33 cellular contexts compared by ENCODE assay signal in genomic region chr1:19536519-19536918, GRCh38. TPM values are rescaled to one million over a fixed set of nuclear protein-coding genes. Genes with fewer than 3 reads are reported as not detected.
DNase-seq lines count a peak whose midpoint lies in the region; ATAC-seq, FAIRE-seq and TF ChIP-seq lines count a peak whose summit lies in the region.
"Had no signal": no experiment of that assay in that cellular context is flagged by ENCODE, and none has a peak within 500 bp of the region (broad histone marks: within the 10 kb centered on the region; RNA-seq: fewer than 3 reads in every experiment).

No MANE protein-coding gene starts in this region.

- ATAC-seq in HepG2 (no peak), right lobe of liver (no peak), K562 (no peak), HG03460 (IDR thresholded peaks at IDR 0.05; ENCODE audit: unreplicated experiment) (no peak)
- ATAC-seq: A549; CD8-positive, alpha-beta T cell had no signal

- POLR2A ChIA-PET in HepG2 (lab: Yijun Ruan, JAX) = no interaction called here
- POLR2A ChIA-PET in K562 (lab: Yijun Ruan, JAX) = no interaction called here

- H2AFZ ChIP-seq in HepG2 (ENCODE audit: low read length) (no peak overlapping the region), K562 (ENCODE audit: low read depth, low read length) (no peak overlapping the region)

- no peaks in the 10 kb centered on the region for H3K27me3 ChIP-seq in HepG2 (ENCODE audit: control insufficient read depth in 1 of 2, insufficient read depth in 2 of 2, low read length in 2 of 2)
- no peaks in the 10 kb centered on the region for H3K27me3 ChIP-seq in right lobe of liver
- no peaks in the 10 kb centered on the region for H3K27me3 ChIP-seq in K562 (ENCODE audit: control insufficient read depth in 2 of 2, insufficient read depth in 2 of 2, low read length in 2 of 2)
- H3K27me3 ChIP-seq: BE2C; BLaER1; BLaER1 treated with 17β-estradiol and CSF1 and Interleukin-3, amounts not matched to agents 10 nM and 100 nM had no signal

- FAIRE-seq in HepG2 (lab: Jason Lieb, UNC) (no peak), K562 (lab: Jason Lieb, UNC) (no peak), endometrium (lab: Jason Lieb, UNC) (peak; percentile 15)
- FAIRE-seq: A204.1, A549, D721Med had no signal

- CTCF ChIA-PET in HepG2 (lab: Yijun Ruan, JAX; ENCODE audit: low intra/inter-chr PET ratio, low total read pairs) = no interaction called here
- CTCF ChIA-PET in K562 (lab: Yijun Ruan, JAX; ENCODE audit: low intra/inter-chr PET ratio) = no interaction called here

- H3K79me2 ChIP-seq in HepG2 (ENCODE audit: insufficient read depth, low read length) (no peaks in the 10 kb centered on the region), K562 (ENCODE audit: control insufficient read depth, insufficient read depth, low read length) (no peaks in the 10 kb centered on the region)

- TF ChIP-seq EP300 in HepG2 (IDR thresholded peaks at IDR 0.05; ENCODE audit: low read depth in 2 of 2, low read length in 2 of 2) (no peak), HepG2 (CRISPR knock-in tag; IDR thresholded peaks at IDR 0.05; ENCODE audit: borderline replicate concordance) (no peak), K562 (IDR thresholded peaks at IDR 0.05; ENCODE audit: low read length) (no peak)

- H3K4me2 ChIP-seq in HepG2 (ENCODE audit: low read depth, low read length) (no peak overlapping the region), K562 (ENCODE audit: insufficient read depth, low read length) (no peak overlapping the region)
- H3K4me2 ChIP-seq: A549; BLaER1; BLaER1 treated with 17β-estradiol and CSF1 and Interleukin-3, amounts not matched to agents 10 nM and 100 nM had no signal

- no peak for TF ChIP-seq POLR2A in HepG2 (IDR thresholded peaks at IDR 0.05; ENCODE audit: insufficient read depth in 1 of 2, low read depth in 2 of 2, low read length in 2 of 2)
- no peak for TF ChIP-seq POLR2A in right lobe of liver (IDR thresholded peaks at IDR 0.05)
- TF ChIP-seq POLR2A in K562 (conservative IDR thresholded peaks at IDR 0.05) = no peak

- WGBS in HepG2 (ENCODE audit: low lambda C conversion rate) = 80% methylated on average over 6 of the region's 6 CpGs
- 88% methylated on average over 6 of the region's 6 CpGs for WGBS in right lobe of liver (ENCODE audit: insufficient coverage, low coverage, low lambda C conversion rate, missing lambda C conversion rate)
- WGBS in K562 (ENCODE audit: insufficient coverage, low coverage, missing lambda C conversion rate) = 25% methylated on average over 6 of the region's 6 CpGs

- no peaks in the 10 kb centered on the region for H3K36me3 ChIP-seq in HepG2 (replicated peaks in 1 of 2; ENCODE audit: control insufficient read depth in 1 of 2, insufficient read depth in 2 of 2, low read length in 2 of 2)
- H3K36me3 ChIP-seq in right lobe of liver = no peaks in the 10 kb centered on the region
- H3K36me3 ChIP-seq in K562 (ENCODE audit: control insufficient read depth, insufficient read depth, low read length) = no peaks in the 10 kb centered on the region
- H3K36me3 ChIP-seq: BE2C; BLaER1; BLaER1 treated with 17β-estradiol and CSF1 and Interleukin-3, amounts not matched to agents 10 nM and 100 nM had no signal

- peaks cover 9% of the 10 kb centered on the region; the same call in 1 of the 2 replicates for H3K9me3 ChIP-seq in HepG2 (ENCODE audit: low read length)
- H3K9me3 ChIP-seq in right lobe of liver = no peaks in the 10 kb centered on the region
- peaks cover 5% of the 10 kb centered on the region for H3K9me3 ChIP-seq in K562 (replicated peaks; ENCODE audit: control insufficient read depth, insufficient read depth, low read depth, low read length)
- H3K9me3 ChIP-seq: BE2C, Caco-2 had no signal

- H3K4me3 ChIP-seq in HepG2 (replicated peaks in 1 of 3; ENCODE audit: insufficient read depth in 1 of 3, low read depth in 2 of 3, low read length in 3 of 3) (no peak overlapping the region), right lobe of liver (no peak overlapping the region), K562 (no peak overlapping the region)
- H3K4me3 ChIP-seq: A549; BLaER1; BLaER1 treated with 17β-estradiol and CSF1 and Interleukin-3, amounts not matched to agents 10 nM and 100 nM had no signal

- TF ChIP-seq RAD21 in HepG2 (CRISPR knock-in tag; IDR thresholded peaks at IDR 0.05) (no peak), K562 (CRISPR knock-in tag; conservative IDR thresholded peaks at IDR 0.05 in 1 of 2, IDR thresholded peaks at IDR 0.05 in 1 of 2) (no peak)

- H4K20me1 ChIP-seq in HepG2 (ENCODE audit: insufficient read depth, low read length) (no peaks in the 10 kb centered on the region), K562 (replicated peaks; ENCODE audit: control insufficient read depth, insufficient read depth, low read length) (no peaks in the 10 kb centered on the region)
- H4K20me1 ChIP-seq: BLaER1; BLaER1 treated with 17β-estradiol and CSF1 and Interleukin-3, amounts not matched to agents 10 nM and 100 nM had no signal

- no peak overlapping the region for H3K9ac ChIP-seq in HepG2 (ENCODE audit: insufficient read depth, low read depth, low read length)
- no peak overlapping the region for H3K9ac ChIP-seq in K562 (ENCODE audit: insufficient read depth in 1 of 2, low read depth in 2 of 2, low read length in 2 of 2)
- H3K9ac ChIP-seq: BLaER1; BLaER1 treated with 17β-estradiol and CSF1 and Interleukin-3, amounts not matched to agents 10 nM and 100 nM had no signal

- TF ChIP-seq CTCF in HepG2 (CRISPR knock-in tag; IDR thresholded peaks at IDR 0.05) (no peak), right lobe of liver (IDR thresholded peaks at IDR 0.05) (no peak), K562 (IDR thresholded peaks at IDR 0.05 in 2 of 3, conservative IDR thresholded peaks at IDR 0.05 in 1 of 3; ENCODE audit: insufficient read depth in 2 of 3, low read depth in 1 of 3, low read length in 3 of 3) (no peak)

- H3K4me1 ChIP-seq in HepG2 (ENCODE audit: insufficient read depth, low read length) (0 out of 2 replicates have a peak, but pooled peaks cover 4% of the 10 kb centered on the region), right lobe of liver (no peaks in the 10 kb centered on the region), K562 (replicated peaks in 1 of 2; ENCODE audit: control insufficient read depth in 2 of 2, insufficient read depth in 2 of 2, low read length in 2 of 2) (peaks cover 0 to 3% of the 10 kb centered on the region in 2 experiments; a peak in 1 of 5 replicates)
- H3K4me1 ChIP-seq: A549, BE2C, BLaER1, Caco-2 had no signal

- in situ Hi-C loops in HepG2 (cut with HindIII; ENCODE audit: extremely low pct_ligation_motif_present, low pct_unique_long_range_greater_than_20kb) = no loop called here
- in situ Hi-C loops in K562 (cut with MboI) = no loop called here

- no peak overlapping the region for H3K27ac ChIP-seq in HepG2 (ENCODE audit: extremely low read length, insufficient read depth, low read length)
- H3K27ac ChIP-seq in right lobe of liver = no peak overlapping the region
- H3K27ac ChIP-seq in K562 (ENCODE audit: extremely low read depth, low read depth, low read length) = no peak overlapping the region
- H3K27ac ChIP-seq: 22Rv1; A549; BLaER1; BLaER1 treated with 17β-estradiol and CSF1 and Interleukin-3, amounts not matched to agents 10 nM and 100 nM; C4-2B had no signal

- H3K9me1 ChIP-seq in K562 (ENCODE audit: control insufficient read depth, insufficient read depth, low read length) = no peaks in the 10 kb centered on the region

- intact Hi-C loops in HepG2 (cut with micrococcal nuclease; ENCODE audit: unreplicated experiment) (no loop called here), right lobe of liver (cut with DNase I) (no loop called here), K562 (cut with micrococcal nuclease) (no loop called here)

- BruUV-seq in HepG2 (replicated peaks; lab: Mats Ljungman, UMichigan) (no TSS peak), K562 (replicated peaks; lab: Mats Ljungman, UMichigan) (no TSS peak)

- DNase-seq in HepG2 (ENCODE audit: low spot score) (no peak), right lobe of liver (no peak), K562 (ENCODE audit: extremely low read depth in 1 of 4, low spot score in 3 of 4) (no peak), hippocampal formation (lab: John Stamatoyannopoulos, UW) (no peak)
- DNase-seq: 8988T; ACHN; AML-193; BE2C; C1 segment of cervical spinal cord; Caco-2; Calu3; CD4-positive, alpha-beta memory T cell; CD4-positive, alpha-beta T cell; CD4-positive, CD25-positive, alpha-beta regulatory T cell; CD8-positive, alpha-beta memory T cell; CD8-positive, alpha-beta T cell; COR-L47; DMS 273 treated with DMSO at 0.1 percent for 48 hours; DMS153; DMS53; DMS79; DMS79 treated with DMSO at 0.1 percent for 48 hours; DND-41; EL had no signal

RNA-seq across cellular contexts. Expression of gene CAPZB, which starts 51.2 kb away (rescaled TPM):
- total RNA-seq in HepG2 (2016; rRNA removed; fragmentation: Illumina TruSeq; extraction: Trizol) = 58.9 and 84.1 TPM in 2 replicates
- 24.5 and 25.6 TPM in 2 replicates for total RNA-seq in HepG2 (2016; cell fraction: cytosol; rRNA removed; fragmentation: Illumina TruSeq; extraction: Trizol; ENCODE audit: low read depth)
- 61.9 and 68.4 TPM in 2 replicates for total RNA-seq in HepG2 (2016; cell fraction: insoluble cytoplasmic fraction; rRNA removed; fragmentation: Illumina TruSeq; extraction: Trizol)
- 41.5 and 44.2 TPM in 2 replicates for total RNA-seq in HepG2 (2016; cell fraction: membrane; rRNA removed; fragmentation: Illumina TruSeq; extraction: Trizol)
- 33.6 and 37.1 TPM in 2 replicates for total RNA-seq in HepG2 (2016; cell fraction: nucleus; rRNA removed; fragmentation: Illumina TruSeq; extraction: Trizol)
- 68.8 and 76.9 TPM in 2 replicates for polyA plus RNA-seq in HepG2 (2011; rRNA removed)
- 107 and 113 TPM in 2 replicates for polyA plus RNA-seq in HepG2 (2011; cell fraction: cytosol; rRNA removed)
- polyA plus RNA-seq in HepG2 (2011; cell fraction: nucleus; rRNA removed) = 34.6 and 35.9 TPM in 2 replicates
- 142 and 153 TPM in 2 replicates for polyA plus RNA-seq in HepG2 (2012)
- 87.3 and 97.7 TPM in 2 replicates for polyA plus RNA-seq in HepG2 (2016; cell fraction: cytosol; fragmentation: Illumina TruSeq; extraction: Trizol; ENCODE audit: low read depth)
- 211 and 248 TPM in 2 replicates for polyA plus RNA-seq in HepG2 (2016; cell fraction: insoluble cytoplasmic fraction; fragmentation: Illumina TruSeq; extraction: Trizol; ENCODE audit: low read depth)
- 103 and 116 TPM in 2 replicates for polyA plus RNA-seq in HepG2 (2016; cell fraction: membrane; fragmentation: Illumina TruSeq; extraction: Trizol; ENCODE audit: low read depth)
- polyA plus RNA-seq in HepG2 (2016; cell fraction: nucleus; fragmentation: Illumina TruSeq; extraction: Trizol; ENCODE audit: insufficient read depth, low read depth) = 131 and 139 TPM in 2 replicates
- polyA minus RNA-seq in HepG2 (2011; rRNA and poly(A)+ RNA removed; ENCODE audit: low replicate concordance) = 37.1 and 54.9 TPM in 2 replicates
- 49.6 and 56.8 TPM in 2 replicates for polyA minus RNA-seq in HepG2 (2011; cell fraction: cytosol; rRNA and poly(A)+ RNA removed)
- 19.3 and 21.5 TPM in 2 replicates for polyA minus RNA-seq in HepG2 (2011; cell fraction: nucleus; rRNA and poly(A)+ RNA removed)
- total RNA-seq in right lobe of liver = 100 to 1,000 TPM in 1 of 6 experiments, 10 to 100 TPM in 5; 53.5 to 117 (median 88.0) TPM
- 58.6 and 64.0 TPM in 2 replicates for total RNA-seq in K562 (2011; cell fraction: chromatin; rRNA removed; ENCODE audit: low replicate concordance)
- 43.2 and 43.8 TPM in 2 replicates for total RNA-seq in K562 (2011; cell fraction: nucleolus; rRNA removed)
- 40.0 and 41.2 TPM in 2 replicates for total RNA-seq in K562 (2011; cell fraction: nucleoplasm; rRNA removed)
- total RNA-seq in K562 (2014; rRNA removed) = 57.6 and 83.6 TPM in 2 replicates
- total RNA-seq in K562 (2014; rRNA removed; fragmentation: Illumina TruSeq; extraction: Trizol) = 131 and 133 TPM in 2 replicates
- total RNA-seq in K562 (2015; rRNA removed; fragmentation: Illumina TruSeq; extraction: Trizol) = 147 and 148 TPM in 2 replicates
- total RNA-seq in K562 (2021) = 237 and 241 TPM in 2 replicates
- 119 and 122 TPM in 2 replicates for polyA plus RNA-seq in K562 (2011; rRNA removed)
- 110 and 143 TPM in 2 replicates for polyA plus RNA-seq in K562 (2011; cell fraction: cytosol; rRNA removed)
- 38.1 and 62.3 TPM in 2 replicates for polyA plus RNA-seq in K562 (2011; cell fraction: nucleus; rRNA removed)
- polyA plus RNA-seq in K562 (2012) = 277 and 310 TPM in 2 replicates
- 259 and 297 TPM in 2 replicates for polyA plus RNA-seq in K562 (2014; fragmentation: Illumina TruSeq; extraction: Trizol)
- polyA plus RNA-seq in K562 (2014; fragmentation: Nextera tagmentation; extraction: Ambion mirVana) = 100 to 1,000 TPM in 1 of 2 experiments, 10 to 100 TPM in 1; 70.0 to 115 TPM
- 125 and 134 TPM in 2 replicates for polyA plus RNA-seq in K562 (2014; rRNA removed)
- 103 TPM in 2 replicates for polyA minus RNA-seq in K562 (2011; rRNA and poly(A)+ RNA removed)
- 60.0 and 82.1 TPM in 2 replicates for polyA minus RNA-seq in K562 (2011; cell fraction: cytosol; rRNA and poly(A)+ RNA removed)
- 10.9 and 20.8 TPM in 2 replicates for polyA minus RNA-seq in K562 (2011; cell fraction: nucleus; rRNA and poly(A)+ RNA removed)

Comparison
In these comparisons a context has a peak if more than half of its experiments do, and no peak if none do; other contexts are left out.
1. Of the 241 proteins assayed by ChIP-seq in both HepG2 and K562: peak only in HepG2: none; only in K562: none; in both: ZFP1; in neither: 240.